ENCODE assay signal across 9 cellular contexts in the genomic region with DNA sequence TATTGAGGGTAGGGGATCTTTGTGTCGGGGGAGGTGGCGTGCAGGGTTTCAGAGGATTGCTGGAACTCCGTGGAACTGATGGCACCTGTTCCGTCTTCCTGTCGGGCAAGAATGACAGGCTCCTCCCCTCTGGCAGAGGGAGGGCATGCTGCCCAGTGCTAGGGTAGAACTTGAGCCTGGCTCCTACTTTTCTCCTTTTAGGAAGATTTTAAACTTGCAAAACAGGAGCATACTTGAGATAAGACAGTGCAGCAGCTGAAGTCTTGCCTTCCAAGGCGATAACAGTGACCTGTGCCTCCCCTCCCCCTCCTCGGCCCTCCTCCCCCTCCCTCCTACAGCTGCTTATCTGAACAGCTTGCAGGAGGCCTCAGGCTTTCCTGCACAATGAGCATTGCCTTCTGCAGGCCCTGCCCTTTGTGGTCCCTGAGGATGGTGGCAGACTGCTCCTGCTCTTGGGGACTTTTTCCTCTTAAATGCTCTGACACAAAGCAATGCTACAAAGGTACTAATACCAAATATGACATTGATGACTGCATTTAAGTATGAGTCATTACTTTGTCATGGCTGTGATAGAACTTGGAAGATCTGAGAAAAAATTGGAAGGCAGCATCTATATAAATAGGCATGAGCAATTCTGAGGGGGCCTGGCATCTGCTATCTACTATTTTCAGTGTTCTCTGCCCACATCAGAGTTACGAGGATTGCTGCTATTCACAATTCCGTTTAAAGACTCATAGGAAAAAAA. TPM values are rescaled to one million over a fixed set of nuclear protein-coding genes. Genes with fewer than 3 reads are reported as not detected.
DNase-seq lines count a peak whose midpoint lies in the region; ATAC-seq and TF ChIP-seq lines count a peak whose summit lies in the region.
"Had no signal": no experiment of that assay in that cellular context is flagged by ENCODE, and none has a peak within 500 bp of the region (broad histone marks: within the 10 kb centered on the region; RNA-seq: fewer than 3 reads in every experiment).

No MANE protein-coding gene starts in this region.

- TF ChIP-seq CTCF in progenitor cell of endocrine pancreas (IDR thresholded peaks at IDR 0.05; ENCODE audit: unreplicated experiment): no peak

- peak overlapping the region; percentile 63 for H3K4me3 ChIP-seq in GM23248
- peak overlapping the region; percentile 84 for H3K4me3 ChIP-seq in adipocyte (ENCODE audit: low read length)
- H3K4me3 ChIP-seq in right cardiac atrium (ENCODE audit: low read length): peak overlapping the region; percentile 74

- no peaks in the 10 kb centered on the region for H4K20me1 ChIP-seq in GM23248 (ENCODE audit: insufficient read depth)

- in situ Hi-C loops in GM23248 (cut with MboI): no loop called here

- H3K36me3 Mint-ChIP-seq in progenitor cell of endocrine pancreas (ENCODE audit: insufficient read depth): no peaks in the 10 kb centered on the region

- peak overlapping the region; percentile 76 for H3K4me3 Mint-ChIP-seq in progenitor cell of endocrine pancreas (ENCODE audit: low read depth)

- H3K4me1 ChIP-seq in GM23248 (ENCODE audit: insufficient read depth) (peaks cover 25% of the 10 kb centered on the region; the same call in 1 of the 2 replicates), adipocyte (ENCODE audit: control insufficient read depth, insufficient read depth, low read length) (peaks cover 22% of the 10 kb centered on the region), right cardiac atrium (ENCODE audit: control insufficient read depth, insufficient read depth, low read length) (peaks cover 3% of the 10 kb centered on the region)

- H3K4me1 Mint-ChIP-seq in progenitor cell of endocrine pancreas (ENCODE audit: low read depth): peaks cover 22% of the 10 kb centered on the region

- H3K27me3 Mint-ChIP-seq in progenitor cell of endocrine pancreas: peaks cover 41% of the 10 kb centered on the region

- peaks cover 13% of the 10 kb centered on the region for H3F3A ChIP-seq in GM23248 (ENCODE audit: insufficient read depth)

- no peaks in the 10 kb centered on the region for H3K9me2 ChIP-seq in GM23248 (ENCODE audit: insufficient read depth)

- H2AFZ ChIP-seq in GM23248: peak overlapping the region; percentile 83

- H3K27ac Mint-ChIP-seq in progenitor cell of endocrine pancreas: peak overlapping the region; percentile 72

- H3K36me3 ChIP-seq in GM23248 (ENCODE audit: low read depth) (no peaks in the 10 kb centered on the region), adipocyte (ENCODE audit: control insufficient read depth, insufficient read depth, low read length, severe bottlenecking) (no peaks in the 10 kb centered on the region)

- 10 to 27% methylated on average over 7 to 9 of the region's 9 CpGs for WGBS in GM23248 (ENCODE audit: low coverage in 1 of 2, low lambda C conversion rate in 2 of 2, missing lambda C conversion rate in 2 of 2), 2 experiments
- 21% methylated on average over 9 of the region's 9 CpGs for WGBS in right cardiac atrium

- H3K79me2 ChIP-seq in GM23248 (ENCODE audit: insufficient read depth): no peaks in the 10 kb centered on the region

- peak; percentile 75 for DNase-seq in GM23248
- peak; percentile 86 for DNase-seq in NCI-H69 (lab: John Stamatoyannopoulos, UW)
- DNase-seq in adipocyte (ENCODE audit: low read depth): peak; percentile 7
- peak in 2 of 3 donors; percentile 42 to 75 for DNase-seq in right cardiac atrium
- no peak for DNase-seq in progenitor cell of endocrine pancreas (ENCODE audit: low spot score, unreplicated experiment)
- DNase-seq in NCI-H1048 (lab: John Stamatoyannopoulos, UW): no peak

- no peaks in the 10 kb centered on the region for H3K9me3 Mint-ChIP-seq in progenitor cell of endocrine pancreas (ENCODE audit: low read depth)

- no peaks in the 10 kb centered on the region for H3K9me3 ChIP-seq in GM23248 (ENCODE audit: low read depth)
- H3K9me3 ChIP-seq in adipocyte (ENCODE audit: control insufficient read depth, low read length): peaks cover 4% of the 10 kb centered on the region
- no peaks in the 10 kb centered on the region for H3K9me3 ChIP-seq in right cardiac atrium (ENCODE audit: control insufficient read depth, low read length)

- ATAC-seq in right cardiac atrium (peak in 1 of 2 donors; percentile 0), HG02642 (IDR thresholded peaks at IDR 0.05; ENCODE audit: poor library complexity, unreplicated experiment) (no peak), GM18861 (IDR thresholded peaks at IDR 0.05; ENCODE audit: unreplicated experiment) (no peak)

- peak overlapping the region; percentile 71 for H3K4me2 ChIP-seq in GM23248 (ENCODE audit: unreplicated experiment)

- no peaks in the 10 kb centered on the region for H3K27me3 ChIP-seq in GM23248 (replicated peaks; ENCODE audit: insufficient read depth)
- peaks cover 21% of the 10 kb centered on the region for H3K27me3 ChIP-seq in adipocyte (replicated peaks; ENCODE audit: control insufficient read depth, insufficient read depth, low read length)
- H3K27me3 ChIP-seq in right cardiac atrium (ENCODE audit: control insufficient read depth, insufficient read depth): no peaks in the 10 kb centered on the region

- peak overlapping the region; percentile 58 for H3K27ac ChIP-seq in GM23248
- H3K27ac ChIP-seq in right cardiac atrium (ENCODE audit: low read length): peak overlapping the region; percentile 74
- H3K27ac ChIP-seq: SK-N-MC had no signal

- intact Hi-C loops in right cardiac atrium (cut with DNase I): loop anchor here in 3 of 4 donors (10.0 kb wide), 4 partner anchors 138 to 388 kb away; no protein-coding TSS in a partner anchor

- peak overlapping the region; percentile 69; the same call in 1 of the 2 replicates for H3K9ac ChIP-seq in GM23248
- H3K9ac ChIP-seq in adipocyte (ENCODE audit: low read length): peak overlapping the region; percentile 86

RNA-seq across cellular contexts. Expression of a gene that starts 1.9 kb away (rescaled TPM):
- total RNA-seq in GM23248 (2014; rRNA removed; shearing (Covaris generic)): 0.54 TPM in 1 of 2 replicates, not detected in the other
- polyA plus RNA-seq in GM23248 (2016; fragmentation: Nextera tagmentation; extraction: Ambion mirVana) (1.0 and 1.2 TPM in 2 replicates), right cardiac atrium (157 TPM)
- total RNA-seq in right cardiac atrium (100 to 1,000 TPM in 2 of 4 donors, 10 to 100 TPM in 2; 27.6 to 133 (median 69.8) TPM), progenitor cell of endocrine pancreas (1.8 and 1.9 TPM in 2 replicates)

Comparison
In these comparisons a context has a peak if more than half of its experiments do, and no peak if none do; other contexts are left out.
1. DNase-seq: peak in GM23248 (single experiment), NCI-H69 (single experiment), adipocyte (single experiment) and right cardiac atrium (2 of 3); none in progenitor cell of endocrine pancreas (single experiment) and NCI-H1048 (single experiment).
2. Peak in every context shown above with its lines, with median percentiles within 50 percentile points of each other: H3K4me3 ChIP-seq.